In genomic region chr3:125375950-125376679, GRCh38 we compare ENCODE assay signal across 8 cellular contexts. TPM values are rescaled to one million over a fixed set of nuclear protein-coding genes. Genes with fewer than 3 reads are reported as not detected.
DNase-seq lines count a peak whose midpoint lies in the region; ATAC-seq and TF ChIP-seq lines count a peak whose summit lies in the region.

No MANE protein-coding gene starts in this region.

- H3K36me3 Mint-ChIP-seq in Caco-2 (ENCODE audit: insufficient read depth, unreplicated experiment) (peaks cover 23% of the 10 kb centered on the region), IgD-negative memory B cell (peaks cover 7% of the 10 kb centered on the region)
- peaks cover 4% of the 10 kb centered on the region for H3K36me3 Mint-ChIP-seq in activated CD4-positive, alpha-beta memory T cell treated with anti-CD3 and anti-CD28 coated beads for 36 hours

- H3K9ac ChIP-seq in iPS-15b (ENCODE audit: low read depth, low read length): peak overlapping the region; percentile 96

- H3K27ac Mint-ChIP-seq in Caco-2 (ENCODE audit: unreplicated experiment) (peak overlapping the region; percentile 98), IgD-negative memory B cell (peak overlapping the region; percentile 97 to 100 (median 97))
- peak overlapping the region; percentile 94 for H3K27ac Mint-ChIP-seq in activated CD4-positive, alpha-beta memory T cell treated with anti-CD3 and anti-CD28 coated beads for 36 hours

- H3K4me3 Mint-ChIP-seq in Caco-2 (ENCODE audit: unreplicated experiment): peak overlapping the region; percentile 100
- H3K4me3 Mint-ChIP-seq in IgD-negative memory B cell: peak overlapping the region; percentile 95 to 100 (median 96)
- peak overlapping the region; percentile 98 for H3K4me3 Mint-ChIP-seq in activated CD4-positive, alpha-beta memory T cell treated with anti-CD3 and anti-CD28 coated beads for 36 hours

- H3K27me3 ChIP-seq in Caco-2 (replicated peaks; ENCODE audit: control insufficient read depth, insufficient read depth, low read length): no peaks in the 10 kb centered on the region
- H3K27me3 ChIP-seq in iPS-15b (ENCODE audit: control insufficient read depth, insufficient read depth, low read length): no peaks in the 10 kb centered on the region
- no peaks in the 10 kb centered on the region for H3K27me3 ChIP-seq in stomach

- peaks cover 23% of the 10 kb centered on the region for H3K4me1 ChIP-seq in Caco-2
- H3K4me1 ChIP-seq in iPS-15b (ENCODE audit: control insufficient read depth, insufficient read depth, low read length): peaks cover 3% of the 10 kb centered on the region
- H3K4me1 ChIP-seq in stomach: peaks cover 7 to 36% (median 25%) of the 10 kb centered on the region in 4 donors

- 38 to 50% (median 44%) methylated on average over 10 of the region's 10 CpGs for whole genome bisulfite sequencing in stomach, 5 donors

- ATAC-seq in HG03460 (IDR thresholded peaks at IDR 0.05; ENCODE audit: unreplicated experiment): no peak

- H3K9me3 ChIP-seq in Caco-2 (no peaks in the 10 kb centered on the region), iPS-15b (ENCODE audit: control insufficient read depth, insufficient read depth, low read length) (no peaks in the 10 kb centered on the region), stomach (no peaks in the 10 kb centered on the region)

- 0 out of 2 replicates have a peak, but pooled peaks cover 1% of the 10 kb centered on the region for H3K36me3 ChIP-seq in Caco-2 (ENCODE audit: control insufficient read depth, insufficient read depth, low read length)
- H3K36me3 ChIP-seq in iPS-15b (ENCODE audit: control insufficient read depth, insufficient read depth, low read length): no peaks in the 10 kb centered on the region
- no peaks in the 10 kb centered on the region for H3K36me3 ChIP-seq in stomach

- DNase-seq in Caco-2 (peak in 1 of 2 experiments; percentile 13), stomach (no peak), foreskin melanocyte (no peak), G401 (ENCODE audit: low spot score) (no peak)
- DNase-seq in activated CD4-positive, alpha-beta memory T cell treated with anti-CD3 and anti-CD28 coated beads for 36 hours: no peak

- TF ChIP-seq CTCF in Caco-2 (IDR thresholded peaks at IDR 0.05; ENCODE audit: insufficient read depth in 1 of 2, low read depth in 1 of 2, low read length in 1 of 2, severe bottlenecking in 1 of 2, unreplicated experiment in 1 of 2): no peak
- no peak for TF ChIP-seq CTCF in stomach (IDR thresholded peaks at IDR 0.05)

- peak overlapping the region in 4 of 5 donors; percentile 92 to 95 (median 94) for H3K27ac ChIP-seq in stomach

- H3K27me3 Mint-ChIP-seq in Caco-2 (ENCODE audit: insufficient read depth, unreplicated experiment): no peaks in the 10 kb centered on the region
- no peaks in the 10 kb centered on the region for H3K27me3 Mint-ChIP-seq in IgD-negative memory B cell
- H3K27me3 Mint-ChIP-seq in activated CD4-positive, alpha-beta memory T cell treated with anti-CD3 and anti-CD28 coated beads for 36 hours: no peaks in the 10 kb centered on the region

- H3K9me3 Mint-ChIP-seq in Caco-2 (ENCODE audit: unreplicated experiment) (no peaks in the 10 kb centered on the region), IgD-negative memory B cell (no peaks in the 10 kb centered on the region)
- H3K9me3 Mint-ChIP-seq in activated CD4-positive, alpha-beta memory T cell treated with anti-CD3 and anti-CD28 coated beads for 36 hours: no peaks in the 10 kb centered on the region

- H3K4me3 ChIP-seq in Caco-2 (ENCODE audit: low read depth, low read length): peak overlapping the region; percentile 95
- H3K4me3 ChIP-seq in iPS-15b (ENCODE audit: low read depth, low read length): peak overlapping the region; percentile 87
- H3K4me3 ChIP-seq in stomach: peak overlapping the region; percentile 87 to 96 (median 94)

- CTCF ChIA-PET in Caco-2 (lab: Charles Lee): interaction anchor here (0.6 kb wide), 1 partner anchor 197 kb away, joined by 4 read pairs; no protein-coding TSS in a partner anchor
- CTCF ChIA-PET in activated CD4-positive, alpha-beta memory T cell treated with anti-CD3 and anti-CD28 coated beads for 36 hours (lab: Charles Lee): interaction anchor here (0.6 to 1.7 kb wide), 4 partner anchors 13 to 162 kb away, joined by 3 to 4 read pairs (median 3); no protein-coding TSS in a partner anchor

- BruUV-seq in Caco-2 (replicated peaks; lab: Mats Ljungman, UMichigan): TSS peak; percentile 73

- in situ Hi-C loops in G401 (cut with HindIII; ENCODE audit: low sequenced_read_pairs): no loop called here

- TF ChIP-seq EP300 in stomach (IDR thresholded peaks at IDR 0.05): no peak

- H3K4me1 Mint-ChIP-seq in Caco-2 (ENCODE audit: low read depth, unreplicated experiment) (peaks cover 33% of the 10 kb centered on the region), IgD-negative memory B cell (peaks cover 23 to 30% (median 27%) of the 10 kb centered on the region in 3 donors)
- H3K4me1 Mint-ChIP-seq in activated CD4-positive, alpha-beta memory T cell treated with anti-CD3 and anti-CD28 coated beads for 36 hours (ENCODE audit: low read depth): peaks cover 29% of the 10 kb centered on the region

- intact Hi-C loops in Caco-2 (cut with micrococcal nuclease; ENCODE audit: unreplicated experiment) (loop anchor here (5.0 to 10.0 kb wide), 2 partner anchors 66 to 311 kb away; no protein-coding TSS in a partner anchor), stomach (cut with DNase I; ENCODE audit: low total_unique reads) (no loop called here)
- intact Hi-C loops in activated CD4-positive, alpha-beta memory T cell treated with anti-CD3 and anti-CD28 coated beads for 36 hours (cut with micrococcal nuclease): loop anchor here (1.0 to 10.0 kb wide), 7 partner anchors 7 to 541 kb away; partner anchors contain the start of gene OSBPL11

- no peak for TF ChIP-seq POLR2A in stomach (IDR thresholded peaks at IDR 0.05)

- POLR2A ChIA-PET in Caco-2 (lab: Charles Lee): interaction anchor here (0.6 kb wide), 1 partner anchor 144 kb away, joined by 3 read pairs; the partner anchor contains the start of gene SNX4
- POLR2A ChIA-PET in activated CD4-positive, alpha-beta memory T cell treated with anti-CD3 and anti-CD28 coated beads for 36 hours (lab: Charles Lee): no interaction called here

RNA-seq across cellular contexts. Expression of gene ZNF148, which starts 1.0 kb away (rescaled TPM):
- total RNA-seq in Caco-2 (2022): 29.4 and 33.3 TPM in 2 replicates
- polyA plus RNA-seq in IgD-negative memory B cell: 54.5 TPM
- total RNA-seq in activated CD4-positive, alpha-beta memory T cell treated with anti-CD3 and anti-CD28 coated beads for 36 hours: 10 to 100 TPM; 27.9 to 29.9 TPM
- 100 to 1,000 TPM in 1 of 5 donors, 10 to 100 TPM in 3, 1 to 10 TPM in 1; 8.8 to 109 (median 12.9) TPM for total RNA-seq in stomach
- 1 to 10 TPM; 3.1 to 4.6 (median 4.1) TPM for polyA plus RNA-seq in stomach
- 14.6 and 21.5 TPM in 2 replicates for total RNA-seq in G401 (2014; rRNA removed; shearing (Covaris generic))
